In genomic region chr3:183447206-183448001, GRCh38 we compare ENCODE assay signal across 8 cellular contexts. TPM values are rescaled to one million over a fixed set of nuclear protein-coding genes. Genes with fewer than 3 reads are reported as not detected.
DNase-seq lines count a peak whose midpoint lies in the region; ATAC-seq and TF ChIP-seq lines count a peak whose summit lies in the region.

No MANE protein-coding gene starts in this region.

- H4K20me1 ChIP-seq in GM23338 (replicated peaks; ENCODE audit: insufficient read depth) (no peaks in the 10 kb centered on the region), MM.1S (ENCODE audit: insufficient read depth, low read length) (no peaks in the 10 kb centered on the region), neural progenitor cell (ENCODE audit: low read depth) (peaks cover 10% of the 10 kb centered on the region)

- peaks cover 9% of the 10 kb centered on the region; the same call in 2 of the 3 replicates for H3K4me1 Mint-ChIP-seq in GM23338
- peaks cover 22% of the 10 kb centered on the region for H3K4me1 Mint-ChIP-seq in neural progenitor cell

- peak; percentile 97 for ATAC-seq in GM23338

- H3K79me2 ChIP-seq in GM23338 (replicated peaks; ENCODE audit: insufficient read depth) (peaks cover 33% of the 10 kb centered on the region), MM.1S (ENCODE audit: low read length) (peaks cover 38% of the 10 kb centered on the region), neural progenitor cell (ENCODE audit: low read depth) (peaks cover 41% of the 10 kb centered on the region)

- H3F3A ChIP-seq in GM23338 (replicated peaks; ENCODE audit: low read depth) (no peaks in the 10 kb centered on the region), MM.1S (ENCODE audit: insufficient read depth, low read length) (peaks cover 14% of the 10 kb centered on the region; the same call in 1 of the 2 replicates), neural progenitor cell (ENCODE audit: low read depth) (peaks cover 12% of the 10 kb centered on the region)

- H3K27ac ChIP-seq in GM23338 (ENCODE audit: low read depth) (peak overlapping the region; percentile 73), MM.1S (ENCODE audit: low read length) (peak overlapping the region; percentile 66; the same call in 1 of the 2 replicates), neural progenitor cell (peak overlapping the region; percentile 23), stomach smooth muscle (ENCODE audit: low read length) (peak overlapping the region; percentile 47)

- H3K27me3 ChIP-seq in GM23338 (ENCODE audit: insufficient read depth): no peaks in the 10 kb centered on the region
- H3K27me3 ChIP-seq in MM.1S (replicated peaks; ENCODE audit: insufficient read depth, low read length): no peaks in the 10 kb centered on the region
- no peaks in the 10 kb centered on the region for H3K27me3 ChIP-seq in neural progenitor cell
- H3K27me3 ChIP-seq in stomach smooth muscle (ENCODE audit: control insufficient read depth in 1 of 2, insufficient read depth in 2 of 2, low read length in 2 of 2): no peaks in the 10 kb centered on the region

- H3K36me3 Mint-ChIP-seq in GM23338 (ENCODE audit: low read depth) (peaks cover 18% of the 10 kb centered on the region), neural progenitor cell (peaks cover 9% of the 10 kb centered on the region)

- H3K4me3 Mint-ChIP-seq in GM23338: peak overlapping the region; percentile 99
- peak overlapping the region; percentile 88 for H3K4me3 Mint-ChIP-seq in neural progenitor cell

- TF ChIP-seq CTCF in GM23338 (conservative IDR thresholded peaks at IDR 0.05; ENCODE audit: low read depth in 2 of 2) (peak in 1 of 2 experiments; percentile 12; a peak in 1 of 4 replicates), MM.1S (IDR thresholded peaks at IDR 0.05; ENCODE audit: low read length) (no peak), neural progenitor cell (IDR thresholded peaks at IDR 0.05) (peak; percentile 21)

- H3K9me3 ChIP-seq in MM.1S (replicated peaks; ENCODE audit: insufficient read depth, low read length) (no peaks in the 10 kb centered on the region), neural progenitor cell (ENCODE audit: low read depth) (no peaks in the 10 kb centered on the region), stomach smooth muscle (ENCODE audit: control insufficient read depth in 2 of 2, low read length in 2 of 2) (peaks cover 0 to 3% of the 10 kb centered on the region in 2 donors)

- H3K4me1 ChIP-seq in GM23338 (ENCODE audit: insufficient read depth) (peaks cover 10% of the 10 kb centered on the region), MM.1S (ENCODE audit: low read length) (peaks cover 7% of the 10 kb centered on the region; the same call in 1 of the 2 replicates), neural progenitor cell (peaks cover 17% of the 10 kb centered on the region), stomach smooth muscle (ENCODE audit: control insufficient read depth, insufficient read depth, low read length) (no peaks in the 10 kb centered on the region)

- H2AFZ ChIP-seq in GM23338: peak overlapping the region; percentile 95
- H2AFZ ChIP-seq in MM.1S (ENCODE audit: low read length): peak overlapping the region; percentile 93
- peak overlapping the region; percentile 83 for H2AFZ ChIP-seq in neural progenitor cell (replicated peaks)

- H3K4me2 ChIP-seq in GM23338 (peak overlapping the region; percentile 93), MM.1S (ENCODE audit: low read depth, low read length) (peak overlapping the region; percentile 84), neural progenitor cell (peak overlapping the region; percentile 84)

- no peaks in the 10 kb centered on the region for H3K9me2 ChIP-seq in GM23338 (ENCODE audit: insufficient read depth)
- H3K9me2 ChIP-seq in MM.1S (replicated peaks; ENCODE audit: insufficient read depth, low read length): no peaks in the 10 kb centered on the region

- H3K27ac Mint-ChIP-seq in GM23338: peak overlapping the region; percentile 97
- peak overlapping the region; percentile 78 for H3K27ac Mint-ChIP-seq in neural progenitor cell

- DNase-seq in DMS153 (lab: John Stamatoyannopoulos, UW) (peak; percentile 86), GM23338 (ENCODE audit: low spot score) (peak; percentile 98), MM.1S (peak; percentile 97), SIG-M5 (lab: John Stamatoyannopoulos, UW) (peak; percentile 13), foreskin melanocyte (peak; percentile 75), neural progenitor cell (ENCODE audit: low spot score) (peak; percentile 96)
- DNase-seq in activated gamma-delta T cell treated with anti-CD3 and anti-CD28 coated beads, Interleukin-2, amount 50 U/mL, for 16 hours (ENCODE audit: low read depth): peak; percentile 33

- peaks cover 25% of the 10 kb centered on the region for H3K9me3 Mint-ChIP-seq in GM23338
- H3K9me3 Mint-ChIP-seq in neural progenitor cell: peaks cover 12% of the 10 kb centered on the region

- H3K27me3 Mint-ChIP-seq in GM23338 (ENCODE audit: insufficient read depth, low read depth, poor library complexity) (peaks cover 5% of the 10 kb centered on the region), neural progenitor cell (ENCODE audit: insufficient read depth, low read depth) (no peaks in the 10 kb centered on the region)

- peak overlapping the region; percentile 85 for H3K9ac ChIP-seq in MM.1S (ENCODE audit: low read length)
- peak overlapping the region; percentile 51 for H3K9ac ChIP-seq in neural progenitor cell
- peak overlapping the region; percentile 82 to 84 for H3K9ac ChIP-seq in stomach smooth muscle (ENCODE audit: low read length in 2 of 2)

- H3K36me3 ChIP-seq in GM23338 (ENCODE audit: insufficient read depth): peaks cover 11% of the 10 kb centered on the region; the same call in 1 of the 2 replicates
- H3K36me3 ChIP-seq in MM.1S (replicated peaks; ENCODE audit: insufficient read depth, low read length): no peaks in the 10 kb centered on the region
- H3K36me3 ChIP-seq in neural progenitor cell: no peaks in the 10 kb centered on the region
- peaks cover 0 to 3% of the 10 kb centered on the region in 2 donors for H3K36me3 ChIP-seq in stomach smooth muscle (ENCODE audit: control insufficient read depth in 2 of 2, insufficient read depth in 2 of 2, low read length in 2 of 2)

- peak overlapping the region; percentile 94 for H3K4me3 ChIP-seq in GM23338
- peak overlapping the region; percentile 95 for H3K4me3 ChIP-seq in MM.1S (ENCODE audit: low read length)
- H3K4me3 ChIP-seq in neural progenitor cell: peak overlapping the region; percentile 80
- peak overlapping the region; percentile 97 to 99 for H3K4me3 ChIP-seq in stomach smooth muscle (ENCODE audit: low read length in 2 of 2)

TF ChIP-seq in GM23338, 12 proteins besides CTCF, POLR2A, EP300 and RAD21:
- TF ChIP-seq CREB1 (CRISPR knock-in tag; IDR thresholded peaks at IDR 0.05; ENCODE audit: low read depth) (no peak), REST (IDR thresholded peaks at IDR 0.05; ENCODE audit: unreplicated experiment) (peak; percentile 23), POLR2AphosphoS5 (IDR thresholded peaks at IDR 0.05; ENCODE audit: low read depth) (peak; percentile 96), ETS1 (IDR thresholded peaks at IDR 0.05) (peak; percentile 41; the same call in 1 of the 2 replicates)

RNA-seq across cellular contexts. Expression of gene MCF2L2, which starts 19.0 kb away (rescaled TPM):
- total RNA-seq in GM23338 (2014; rRNA removed; shearing (Covaris generic)): 9.0 and 14.6 TPM in 2 replicates
- 4.1 and 6.7 TPM in 2 replicates for polyA plus RNA-seq in GM23338 (2016; fragmentation: Nextera tagmentation; extraction: Ambion mirVana)
- 10.4 and 11.1 TPM in 2 replicates for total RNA-seq in neural progenitor cell (ENCODE audit: low replicate concordance)

Comparison
In these comparisons a context has a peak if more than half of its experiments do, and no peak if none do; other contexts are left out.
1. Peak in every context shown above with its lines: DNase-seq, ATAC-seq, H3K4me3 ChIP-seq and H3K27ac ChIP-seq.
2. DNase-seq: peak in every context shown above with its lines; median percentile 98 in GM23338; 97 in MM.1S; 96 in neural progenitor cell; 86 in DMS153; 75 in foreskin melanocyte; 33 in activated gamma-delta T cell treated with anti-CD3 and anti-CD28 coated beads, Interleukin-2, amount 50 U/mL, for 16 hours; 13 in SIG-M5.
3. H3K27ac ChIP-seq: peak in every context shown above with its lines; median percentile 73 in GM23338; 66 in MM.1S; 47 in stomach smooth muscle; 23 in neural progenitor cell.